25 cellular contexts compared by ENCODE assay signal in the genomic region with DNA sequence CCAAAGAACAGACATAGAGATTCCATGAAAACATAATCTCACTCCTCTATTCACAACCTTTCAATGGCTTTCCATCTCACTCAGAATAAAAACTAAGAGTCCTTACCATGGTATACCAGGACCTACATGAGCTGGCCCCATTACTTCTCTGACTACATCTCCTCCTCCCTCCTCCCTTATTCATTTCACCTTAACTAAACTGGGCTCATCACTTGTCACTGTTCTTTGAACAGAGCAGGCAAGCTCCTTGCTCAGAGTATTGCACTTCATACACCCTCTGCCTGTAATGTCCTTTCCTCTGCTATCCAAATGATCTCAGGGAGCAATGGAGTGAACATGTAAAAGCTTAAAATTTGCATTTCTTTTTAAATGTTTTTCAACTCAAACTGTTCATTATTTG.
"Had no signal": no experiment of that assay in that cellular context is flagged by ENCODE, and none has a peak within 500 bp of the region (broad histone marks: within the 10 kb centered on the region; RNA-seq: fewer than 3 reads in every experiment).

No MANE protein-coding gene starts in this region.

- H3K27me3 ChIP-seq: ascending aorta, colonic mucosa, right atrium auricular region, stomach, testis, upper lobe of right lung had no signal

- H3K9me3 ChIP-seq: ascending aorta, colonic mucosa, mucosa of descending colon, prostate gland, right atrium auricular region, stomach, testis, upper lobe of right lung had no signal

- H3K4me3 Mint-ChIP-seq: central memory CD8-positive, alpha-beta T cell; endodermal cell; naive B cell; T-cell had no signal

- H3K9me3 Mint-ChIP-seq: central memory CD8-positive, alpha-beta T cell; endodermal cell had no signal

- ATAC-seq: left cardiac atrium, mucosa of descending colon, SK-N-SH treated with all-trans-retinoic acid at 6 μM for 48 hours, upper lobe of right lung had no signal

- H3K4me1 ChIP-seq: ascending aorta, colonic mucosa, prostate gland, right atrium auricular region, stomach, testis, upper lobe of right lung had no signal

- H3K4me3 ChIP-seq: ascending aorta, colonic mucosa, mucosa of descending colon, prostate gland, right atrium auricular region, stomach, testis, upper lobe of right lung had no signal

- DNase-seq: activated CD4-positive, CD25-positive, alpha-beta regulatory T cell treated with anti-CD3 and anti-CD28 coated beads, Interleukin-2, amount 50 U/mL, for 72 hours; activated gamma-delta T cell treated with Interleukin-2 at 50 U/mL for 16 hours; colonic mucosa; endodermal cell; foreskin melanocyte; glutamatergic neuron; hippocampal formation; left cardiac atrium; mesenchymal stem cell; mucosa of descending colon; naive B cell; stimulated activated CD4-positive, alpha-beta T cell treated with anti-CD3 and anti-CD28 coated beads, Interleukin-12 subunit alpha, Interleukin-12 subunit beta, amount 100 ng/mL, for 4 hours; stimulated activated CD4-positive, alpha-beta T cell treated with anti-CD3 and anti-CD28 coated beads, Interleukin-1b, Interleukin-23, amount 100 ng/mL, for 48 hours; stimulated activated CD8-positive, alpha-beta memory T cell treated with anti-CD3 and anti-CD28 coated beads, Interleukin-4, amount 100 ng/mL, for 48 hours; stomach; T-cell; testis; upper lobe of right lung had no signal

- H3K36me3 ChIP-seq: ascending aorta, colonic mucosa, prostate gland, right atrium auricular region, stomach, upper lobe of right lung had no signal

- FAIRE-seq: islet of Langerhans had no signal

- H3K36me3 Mint-ChIP-seq: T-cell had no signal

- H3K4me1 Mint-ChIP-seq: endodermal cell had no signal

- H3K27ac Mint-ChIP-seq: endodermal cell had no signal

- H3K27ac ChIP-seq: ascending aorta, colonic mucosa, epithelial cell of prostate, prostate gland, right atrium auricular region, stomach, testis, upper lobe of right lung had no signal

- H3K27me3 Mint-ChIP-seq: central memory CD8-positive, alpha-beta T cell; naive B cell; T-cell had no signal
